In the genomic region with DNA sequence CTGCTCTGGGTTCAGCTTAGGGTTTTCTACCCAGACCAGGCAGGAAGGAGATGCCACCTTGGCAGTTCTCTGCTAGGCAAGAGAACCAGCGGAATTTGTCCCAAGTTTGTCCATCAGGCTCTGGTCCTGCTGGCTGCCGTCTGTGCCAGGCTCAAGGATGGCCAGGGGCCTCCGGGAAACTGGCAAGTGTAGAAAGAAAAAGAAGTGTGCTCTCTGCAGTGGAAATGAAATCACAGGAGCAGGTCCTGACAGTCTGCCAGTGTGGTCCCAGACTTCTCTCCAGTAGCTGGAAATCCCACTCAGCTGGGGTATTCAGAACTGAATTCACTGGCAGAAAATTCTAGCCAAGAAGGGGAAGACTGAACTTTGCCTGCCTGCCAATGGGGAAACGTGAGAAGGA, we compare ENCODE assay signal across 18 cellular contexts.
A peak's percentile ranks its signal among the peaks of the same experiment; 100 is the strongest.
DNase-seq lines count a peak whose midpoint lies in the region; ATAC-seq and TF ChIP-seq lines count a peak whose summit lies in the region.
"Had no signal": no experiment of that assay in that cellular context is flagged by ENCODE, and none has a peak within 500 bp of the region (broad histone marks: within the 10 kb centered on the region; RNA-seq: fewer than 3 reads in every experiment).

No MANE protein-coding gene starts in this region.

- TF ChIP-seq CTCF in mesothelial cell of epicardium (IDR thresholded peaks at IDR 0.05; ENCODE audit: unreplicated experiment) (no peak), testis (IDR thresholded peaks at IDR 0.05) (no peak)

- H3K4me1 Mint-ChIP-seq in activated T-cell treated with anti-CD3 and anti-CD28 coated beads, Interleukin-2, amount 50 U/mL, for 24 hours (ENCODE audit: low read depth), result peaks cover 20% of the 10 kb centered on the region
- peaks cover 55% of the 10 kb centered on the region for H3K4me1 Mint-ChIP-seq in mesothelial cell of epicardium

- no peak for ATAC-seq in GM18520 (IDR thresholded peaks at IDR 0.05; ENCODE audit: unreplicated experiment)
- no peak for ATAC-seq in HG02678 (IDR thresholded peaks at IDR 0.05; ENCODE audit: unreplicated experiment)
- ATAC-seq: activated CD8-positive, alpha-beta T cell treated with anti-CD3 and anti-CD28 coated beads, Interleukin-2, amount 10 ng/mL, durations not matched to agents 7 days and 5 days had no signal

- H3K27me3 ChIP-seq in testis, result no peaks in the 10 kb centered on the region
- H3K27me3 ChIP-seq: brain microvascular endothelial cell, MG63 had no signal

- H3K36me3 ChIP-seq in testis (ENCODE audit: low read depth, missing control alignments), result no peaks in the 10 kb centered on the region
- H3K36me3 ChIP-seq: brain microvascular endothelial cell had no signal

- no peak overlapping the region for H3K4me3 ChIP-seq in testis
- H3K4me3 ChIP-seq: MG63 had no signal

- peak overlapping the region; percentile 28 for H3K27ac Mint-ChIP-seq in activated T-cell treated with anti-CD3 and anti-CD28 coated beads, Interleukin-2, amount 50 U/mL, for 24 hours
- peak overlapping the region; percentile 66 for H3K27ac Mint-ChIP-seq in mesothelial cell of epicardium
- H3K27ac Mint-ChIP-seq: activated CD8-positive, alpha-beta T cell treated with anti-CD3 and anti-CD28 coated beads, Interleukin-2, amount 10 ng/mL, durations not matched to agents 7 days and 5 days had no signal

- no peaks in the 10 kb centered on the region for H3K27me3 Mint-ChIP-seq in activated T-cell treated with anti-CD3 and anti-CD28 coated beads, Interleukin-2, amount 50 U/mL, for 24 hours
- H3K27me3 Mint-ChIP-seq in mesothelial cell of epicardium (ENCODE audit: low read depth), result no peaks in the 10 kb centered on the region

- H3K4me1 ChIP-seq in testis, result peaks cover 73% of the 10 kb centered on the region

- DNase-seq in activated T-cell treated with anti-CD3 and anti-CD28 coated beads, Interleukin-2, amount 50 U/mL, for 24 hours, result no peak
- DNase-seq in activated T-cell treated with anti-CD3 and anti-CD28 coated beads for 4 hours (no peak), cerebellum (ENCODE audit: low spot score) (peak; percentile 61), mesothelial cell of epicardium (ENCODE audit: low spot score in 2 of 2, unreplicated experiment in 2 of 2) (no peak), testis (no peak), SIG-M5 treated with dmso at 0.1 percent for 504 hours (lab: John Stamatoyannopoulos, UW; ENCODE audit: unreplicated experiment) (no peak)
- DNase-seq: activated CD8-positive, alpha-beta T cell treated with anti-CD3 and anti-CD28 coated beads, Interleukin-2, amount 10 ng/mL, durations not matched to agents 7 days and 5 days; activated gamma-delta T cell; brain microvascular endothelial cell; kidney; MG63; NCI-H2081 treated with DMSO at 0.1 percent for 48 hours; NCI-H748 treated with DMSO at 0.1 percent for 48 hours; stimulated activated CD4-positive, alpha-beta T cell treated with anti-CD3 and anti-CD28 coated beads, Interleukin-2, amount 100 ng/mL, for 24 hours; stimulated activated CD8-positive, alpha-beta memory T cell treated with anti-CD3 and anti-CD28 coated beads, Interleukin-4, amount 100 ng/mL, for 48 hours; T-helper 9 cell had no signal

- H3K4me3 Mint-ChIP-seq in activated T-cell treated with anti-CD3 and anti-CD28 coated beads, Interleukin-2, amount 50 U/mL, for 24 hours, result no peak overlapping the region
- no peak overlapping the region for H3K4me3 Mint-ChIP-seq in mesothelial cell of epicardium
- H3K4me3 Mint-ChIP-seq: activated CD8-positive, alpha-beta T cell treated with anti-CD3 and anti-CD28 coated beads, Interleukin-2, amount 10 ng/mL, durations not matched to agents 7 days and 5 days had no signal

- H3K36me3 Mint-ChIP-seq in activated T-cell treated with anti-CD3 and anti-CD28 coated beads, Interleukin-2, amount 50 U/mL, for 24 hours (ENCODE audit: low read depth), result peaks cover 87% of the 10 kb centered on the region
- no peaks in the 10 kb centered on the region for H3K36me3 Mint-ChIP-seq in mesothelial cell of epicardium

- no peak for TF ChIP-seq POLR2A in testis (IDR thresholded peaks at IDR 0.05)

- peak overlapping the region; percentile 35 to 48 for H3K27ac ChIP-seq in testis
- H3K27ac ChIP-seq: brain microvascular endothelial cell had no signal

- 74 to 77% methylated on average over 4 of the region's 4 CpGs for WGBS in testis, 2 donors

- no peaks in the 10 kb centered on the region for H3K9me3 Mint-ChIP-seq in activated T-cell treated with anti-CD3 and anti-CD28 coated beads, Interleukin-2, amount 50 U/mL, for 24 hours
- no peaks in the 10 kb centered on the region for H3K9me3 Mint-ChIP-seq in mesothelial cell of epicardium

- no peaks in the 10 kb centered on the region for H3K9me3 ChIP-seq in testis
- H3K9me3 ChIP-seq: MG63 had no signal

- intact Hi-C loops in testis (cut with DNase I; ENCODE audit: low total_unique reads), result no loop called here
